ENCODE assay signal across 24 cellular contexts in the genomic region with DNA sequence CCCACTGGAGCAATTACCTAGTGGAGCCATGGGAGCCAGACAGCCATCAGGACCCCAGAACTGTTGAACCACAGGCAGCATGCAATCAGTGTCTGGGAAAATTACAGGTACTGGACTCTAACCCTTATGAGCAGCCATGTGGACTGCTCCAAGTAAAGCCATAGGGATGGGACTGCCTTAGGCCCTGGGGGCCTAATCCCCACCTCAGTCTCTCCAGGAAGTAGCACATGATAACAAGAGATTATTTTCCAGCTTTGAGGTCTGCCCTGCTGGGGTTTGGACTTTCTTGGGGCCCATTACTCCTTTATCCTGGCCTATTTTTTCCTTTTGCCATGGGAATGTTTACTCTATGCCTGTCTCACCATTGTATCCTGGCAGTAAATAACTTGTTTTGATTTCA.
DNase-seq lines count a peak whose midpoint lies in the region; ATAC-seq and TF ChIP-seq lines count a peak whose summit lies in the region.
"Had no signal": no experiment of that assay in that cellular context is flagged by ENCODE, and none has a peak within 500 bp of the region (broad histone marks: within the 10 kb centered on the region; RNA-seq: fewer than 3 reads in every experiment).

No MANE protein-coding gene starts in this region.

- H3K4me3 Mint-ChIP-seq in endothelial cell (ENCODE audit: unreplicated experiment): no peak overlapping the region
- H3K4me3 Mint-ChIP-seq: CD14-positive monocyte had no signal

- H2AFZ ChIP-seq in DND-41 (ENCODE audit: low read depth, low read length): 0 out of 2 replicates have a peak overlapping the region, but pooled peaks have one; percentile 5

- H3K4me3 ChIP-seq in DND-41 (ENCODE audit: low read depth in 1 of 2, low read length in 2 of 2) (no peak overlapping the region), gastroesophageal sphincter (no peak overlapping the region), thoracic aorta (no peak overlapping the region)

- TF ChIP-seq CTCF in DND-41 (IDR thresholded peaks at IDR 0.05; ENCODE audit: borderline replicate concordance, extremely low read depth, low read length, poor library complexity, severe bottlenecking) (no peak), endothelial cell (IDR thresholded peaks at IDR 0.05; ENCODE audit: unreplicated experiment) (no peak), gastroesophageal sphincter (IDR thresholded peaks at IDR 0.05) (no peak), thoracic aorta (IDR thresholded peaks at IDR 0.05) (no peak)

- no peaks in the 10 kb centered on the region for H4K20me1 ChIP-seq in DND-41 (ENCODE audit: insufficient read depth, low read length)

- no peaks in the 10 kb centered on the region for H3K4me1 ChIP-seq in DND-41 (ENCODE audit: insufficient read depth, low read length)
- H3K4me1 ChIP-seq in gastroesophageal sphincter: peaks cover 0 to 19% (median 0%) of the 10 kb centered on the region in 3 donors
- peaks cover 8 to 27% of the 10 kb centered on the region in 2 donors for H3K4me1 ChIP-seq in thoracic aorta (ENCODE audit: control insufficient read depth in 1 of 2, low read depth in 2 of 2)
- H3K4me1 ChIP-seq: BE2C had no signal

- no peak overlapping the region for H3K9ac ChIP-seq in DND-41 (ENCODE audit: low read depth, low read length)

- no peak overlapping the region for H3K27ac ChIP-seq in DND-41 (ENCODE audit: low read length)
- peak overlapping the region in 3 of 4 donors; percentile 0 to 71 (median 67) for H3K27ac ChIP-seq in gastroesophageal sphincter
- H3K27ac ChIP-seq in thoracic aorta: peak overlapping the region; percentile 63 to 73
- H3K27ac ChIP-seq: HL-60, RWPE1 had no signal

- ATAC-seq in DND-41 (ENCODE audit: insufficient read depth, low read depth): no peak
- ATAC-seq in gastroesophageal sphincter: no peak
- no peak for ATAC-seq in thoracic aorta (ENCODE audit: insufficient number of reproducible peaks, low FRiP score, low read depth)

- TF ChIP-seq EP300 in gastroesophageal sphincter (IDR thresholded peaks at IDR 0.05): no peak

- no peak for TF ChIP-seq POLR2A in gastroesophageal sphincter (IDR thresholded peaks at IDR 0.05)

- H3K27me3 Mint-ChIP-seq in endothelial cell (ENCODE audit: unreplicated experiment): no peaks in the 10 kb centered on the region

- H3K4me1 Mint-ChIP-seq in endothelial cell (ENCODE audit: unreplicated experiment): peaks cover 10% of the 10 kb centered on the region
- H3K4me1 Mint-ChIP-seq: CD14-positive monocyte had no signal

- H3K36me3 ChIP-seq in DND-41 (ENCODE audit: insufficient read depth, low read length): no peaks in the 10 kb centered on the region
- no peaks in the 10 kb centered on the region for H3K36me3 ChIP-seq in gastroesophageal sphincter
- H3K36me3 ChIP-seq in thoracic aorta: no peaks in the 10 kb centered on the region
- H3K36me3 ChIP-seq: BE2C had no signal

- peak overlapping the region; percentile 4 for H3K27ac Mint-ChIP-seq in endothelial cell (ENCODE audit: unreplicated experiment)
- H3K27ac Mint-ChIP-seq: CD14-positive monocyte had no signal

- H3K36me3 Mint-ChIP-seq in endothelial cell (ENCODE audit: low read depth, unreplicated experiment): no peaks in the 10 kb centered on the region
- H3K36me3 Mint-ChIP-seq: CD14-positive monocyte had no signal

- no peaks in the 10 kb centered on the region for H3K79me2 ChIP-seq in DND-41 (ENCODE audit: insufficient read depth, low read length)

- no peaks in the 10 kb centered on the region for H3K27me3 ChIP-seq in DND-41 (ENCODE audit: insufficient read depth, low read length, poor library complexity)
- no peaks in the 10 kb centered on the region for H3K27me3 ChIP-seq in gastroesophageal sphincter
- no peaks in the 10 kb centered on the region for H3K27me3 ChIP-seq in thoracic aorta (replicated peaks; ENCODE audit: insufficient read depth)
- H3K27me3 ChIP-seq: BE2C had no signal

- H3K9me3 ChIP-seq in DND-41 (ENCODE audit: insufficient read depth, low read length, severe bottlenecking) (no peaks in the 10 kb centered on the region), gastroesophageal sphincter (no peaks in the 10 kb centered on the region), thoracic aorta (no peaks in the 10 kb centered on the region)
- H3K9me3 ChIP-seq: BE2C had no signal

- DNase-seq in DND-41 (no peak), endothelial cell (ENCODE audit: low spot score) (no peak), thoracic aorta (ENCODE audit: low spot score) (no peak), RKO (ENCODE audit: low spot score) (no peak), GOT3 (lab: John Stamatoyannopoulos, UW) (no peak)
- DNase-seq in stimulated activated CD4-positive, alpha-beta T cell treated with anti-CD3 and anti-CD28 coated beads, Interleukin-1b, Interleukin-23, amount 100 ng/mL, for 48 hours: no peak
- DNase-seq: 8988T, ACHN, BE2C, DMS153, H7, NCI-H1092 treated with DMSO at 0.1 percent for 48 hours, NCI-H1436, NCI-H187, NCI-H2081 treated with DMSO at 0.1 percent for 48 hours, NCI-H2171, NCI-H226, NCI-H510A, NCI-H69, SIG-M5 had no signal

- no peaks in the 10 kb centered on the region for H3K9me3 Mint-ChIP-seq in endothelial cell (ENCODE audit: unreplicated experiment)

- no peak overlapping the region for H3K4me2 ChIP-seq in DND-41 (ENCODE audit: insufficient read depth, low read length)
